In the genomic region with DNA sequence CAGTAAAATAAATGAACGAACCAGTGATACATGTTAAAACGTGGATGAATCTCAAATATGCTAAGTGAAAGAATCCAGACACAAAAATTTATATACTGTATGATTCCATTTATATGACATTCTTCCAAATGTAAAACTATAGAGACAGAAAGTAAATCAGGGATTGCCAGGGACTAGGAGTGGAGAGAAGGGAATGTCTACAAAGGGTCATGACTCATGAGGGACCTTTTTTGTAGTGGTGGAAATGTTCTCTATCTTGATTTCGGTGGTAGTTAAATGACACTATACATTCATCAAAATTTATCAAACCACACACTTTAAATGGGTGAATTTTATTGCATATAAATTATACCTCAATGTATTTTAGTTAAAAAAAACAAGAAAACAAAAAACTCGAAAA, we compare ENCODE assay signal across 30 cellular contexts.
"Had no signal": no experiment of that assay in that cellular context is flagged by ENCODE, and none has a peak within 500 bp of the region (broad histone marks: within the 10 kb centered on the region; RNA-seq: fewer than 3 reads in every experiment).

No MANE protein-coding gene starts in this region.

- H3K27me3 ChIP-seq: left lung, neural progenitor cell, ovary, spleen, suprapubic skin, tibial artery, upper lobe of right lung had no signal

- H3K4me3 Mint-ChIP-seq: immature natural killer cell; mesothelial cell of epicardium; naive B cell; natural killer cell; nephron progenitor cell; neural progenitor cell; stimulated activated effector memory CD8-positive, alpha-beta T cell treated with anti-CD3 and anti-CD28 coated beads, Interleukin-12 subunit alpha, Interleukin-12 subunit beta, amount 100 ng/mL, for 72 hours; stimulated activated naive CD8-positive, alpha-beta T cell treated with anti-CD3 and anti-CD28 coated beads, Interleukin-15, Interleukin-2, amounts not matched to agents 100 ng/mL and 50 ng/mL, for 24 hours had no signal

- H3K9me3 ChIP-seq: lower lobe of right lung, ovary, prostate gland, thoracic aorta, upper lobe of right lung had no signal

- H3K27ac ChIP-seq: left lung, lower lobe of right lung, neural progenitor cell, ovary, prostate gland, skin epidermis, spleen, suprapubic skin, thoracic aorta, tibial artery, upper lobe of right lung had no signal

- DNase-seq: hypothalamus; immature natural killer cell; kidney; left colon; left lung; lower lobe of right lung; mesendoderm; naive B cell; natural killer cell; nephron progenitor cell; ovary; posterior cingulate gyrus; retina; right cardiac atrium; spleen; stimulated activated CD4-positive, alpha-beta T cell treated with anti-CD3 and anti-CD28 coated beads, Interleukin-4, amount 100 ng/mL, for 24 hours; stimulated activated naive CD4-positive, alpha-beta T cell; tibial artery; upper lobe of right lung had no signal

- H3K4me3 ChIP-seq: left lung, lower lobe of right lung, neural progenitor cell, ovary, prostate gland, skin epidermis, spleen, suprapubic skin, thoracic aorta, tibial artery, upper lobe of right lung had no signal

- H3K36me3 Mint-ChIP-seq: immature natural killer cell; naive B cell; natural killer cell; neural progenitor cell; stimulated activated effector memory CD8-positive, alpha-beta T cell treated with anti-CD3 and anti-CD28 coated beads, Interleukin-12 subunit alpha, Interleukin-12 subunit beta, amount 100 ng/mL, for 72 hours had no signal

- H3K4me1 ChIP-seq: left lung, lower lobe of right lung, neural progenitor cell, prostate gland, spleen, tibial artery, upper lobe of right lung had no signal

- H3K4me1 Mint-ChIP-seq: immature natural killer cell; mesothelial cell of epicardium; naive B cell; natural killer cell; nephron progenitor cell; neural progenitor cell; stimulated activated effector memory CD8-positive, alpha-beta T cell treated with anti-CD3 and anti-CD28 coated beads, Interleukin-12 subunit alpha, Interleukin-12 subunit beta, amount 100 ng/mL, for 72 hours had no signal

- H3K36me3 ChIP-seq: left lung, lower lobe of right lung, ovary, prostate gland, spleen, suprapubic skin, thoracic aorta, tibial artery, upper lobe of right lung had no signal

- ATAC-seq: left colon; left lung; lower lobe of right lung; natural killer cell; right cardiac atrium; sciatic nerve; stimulated activated effector memory CD8-positive, alpha-beta T cell treated with anti-CD3 and anti-CD28 coated beads, Interleukin-12 subunit alpha, Interleukin-12 subunit beta, amount 100 ng/mL, for 72 hours; upper lobe of right lung had no signal

- H3K27me3 Mint-ChIP-seq: naive B cell; stimulated activated naive CD8-positive, alpha-beta T cell treated with anti-CD3 and anti-CD28 coated beads, Interleukin-15, Interleukin-2, amounts not matched to agents 100 ng/mL and 50 ng/mL, for 24 hours had no signal

- FAIRE-seq: islet of Langerhans, kidney, urothelium cell line had no signal

- H3K27ac Mint-ChIP-seq: immature natural killer cell; mesothelial cell of epicardium; naive B cell; natural killer cell; nephron progenitor cell; neural progenitor cell; stimulated activated effector memory CD8-positive, alpha-beta T cell treated with anti-CD3 and anti-CD28 coated beads, Interleukin-12 subunit alpha, Interleukin-12 subunit beta, amount 100 ng/mL, for 72 hours; stimulated activated naive CD8-positive, alpha-beta T cell treated with anti-CD3 and anti-CD28 coated beads, Interleukin-15, Interleukin-2, amounts not matched to agents 100 ng/mL and 50 ng/mL, for 24 hours had no signal
